In genomic region chr12:93460882-93461281, GRCh38 we compare ENCODE assay signal across 1 cellular context.
TF ChIP-seq lines count a peak whose summit lies in the region.

No MANE protein-coding gene starts in this region.

TF ChIP-seq in SK-N-SH, 30 proteins besides CTCF, POLR2A, EP300 and RAD21 (continued from another document):
- TF ChIP-seq REST (IDR thresholded peaks at IDR 0.05; ENCODE audit: low read depth, low read length) (no peak), CHD2 (IDR thresholded peaks at IDR 0.05; ENCODE audit: low read length, partially characterized antibody) (no peak), PBX3 (IDR thresholded peaks at IDR 0.05) (no peak), ELF1 (IDR thresholded peaks at IDR 0.05) (no peak), TCF12 (IDR thresholded peaks at IDR 0.05) (no peak), FOSL2 (IDR thresholded peaks at IDR 0.05; ENCODE audit: borderline replicate concordance, low read depth) (no peak), TEAD4 (IDR thresholded peaks at IDR 0.05; ENCODE audit: borderline replicate concordance, insufficient read depth) (no peak)
